1 cellular context compared by ENCODE assay signal in the genomic region with DNA sequence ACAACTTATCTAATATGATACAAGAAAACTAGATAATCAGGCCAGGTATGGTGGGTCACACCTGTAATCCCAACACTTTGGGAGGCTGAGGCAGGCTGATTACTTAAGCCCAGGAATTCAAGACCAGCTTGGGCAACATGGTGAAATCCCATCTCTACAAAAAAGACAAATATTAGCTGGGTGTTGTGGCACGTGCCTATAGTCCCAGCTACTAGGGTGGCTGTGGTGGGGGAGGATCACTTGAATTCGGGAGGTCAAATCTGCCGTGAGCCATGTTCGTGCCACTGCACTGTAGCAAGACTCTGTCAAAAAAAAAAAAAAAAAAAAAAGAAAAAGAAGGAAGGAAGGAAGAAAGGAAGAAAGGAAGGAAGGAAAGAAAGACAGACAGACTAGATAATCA.
TF ChIP-seq lines count a peak whose summit lies in the region.

No MANE protein-coding gene starts in this region.

TF ChIP-seq in HepG2, 621 proteins besides CTCF, POLR2A, EP300 and RAD21:
- TF ChIP-seq BHLHE40 (IDR thresholded peaks at IDR 0.05; ENCODE audit: low read length) (peak; percentile 78), ZNF460 (CRISPR knock-in tag; IDR thresholded peaks at IDR 0.05; ENCODE audit: borderline replicate concordance) (0 out of 2 replicates have a peak, but pooled peaks have one; percentile 31)
- TF ChIP-seq, protein P1, sequence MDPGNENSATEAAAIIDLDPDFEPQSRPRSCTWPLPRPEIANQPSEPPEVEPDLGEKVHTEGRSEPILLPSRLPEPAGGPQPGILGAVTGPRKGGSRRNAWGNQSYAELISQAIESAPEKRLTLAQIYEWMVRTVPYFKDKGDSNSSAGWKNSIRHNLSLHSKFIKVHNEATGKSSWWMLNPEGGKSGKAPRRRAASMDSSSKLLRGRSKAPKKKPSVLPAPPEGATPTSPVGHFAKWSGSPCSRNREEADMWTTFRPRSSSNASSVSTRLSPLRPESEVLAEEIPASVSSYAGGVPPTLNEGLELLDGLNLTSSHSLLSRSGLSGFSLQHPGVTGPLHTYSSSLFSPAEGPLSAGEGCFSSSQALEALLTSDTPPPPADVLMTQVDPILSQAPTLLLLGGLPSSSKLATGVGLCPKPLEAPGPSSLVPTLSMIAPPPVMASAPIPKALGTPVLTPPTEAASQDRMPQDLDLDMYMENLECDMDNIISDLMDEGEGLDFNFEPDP (CRISPR knock-in tag; conservative IDR thresholded peaks at IDR 0.05), result no peak
- TF ChIP-seq, protein P2, sequence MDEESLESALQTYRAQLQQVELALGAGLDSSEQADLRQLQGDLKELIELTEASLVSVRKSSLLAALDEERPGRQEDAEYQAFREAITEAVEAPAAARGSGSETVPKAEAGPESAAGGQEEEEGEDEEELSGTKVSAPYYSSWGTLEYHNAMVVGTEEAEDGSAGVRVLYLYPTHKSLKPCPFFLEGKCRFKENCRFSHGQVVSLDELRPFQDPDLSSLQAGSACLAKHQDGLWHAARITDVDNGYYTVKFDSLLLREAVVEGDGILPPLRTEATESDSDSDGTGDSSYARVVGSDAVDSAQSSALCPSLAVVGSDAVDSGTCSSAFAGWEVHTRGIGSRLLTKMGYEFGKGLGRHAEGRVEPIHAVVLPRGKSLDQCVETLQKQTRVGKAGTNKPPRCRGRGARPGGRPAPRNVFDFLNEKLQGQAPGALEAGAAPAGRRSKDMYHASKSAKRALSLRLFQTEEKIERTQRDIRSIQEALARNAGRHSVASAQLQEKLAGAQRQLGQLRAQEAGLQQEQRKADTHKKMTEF (CRISPR knock-in tag; IDR thresholded peaks at IDR 0.05), result no peak
